1 cellular context compared by ENCODE assay signal in the genomic region with DNA sequence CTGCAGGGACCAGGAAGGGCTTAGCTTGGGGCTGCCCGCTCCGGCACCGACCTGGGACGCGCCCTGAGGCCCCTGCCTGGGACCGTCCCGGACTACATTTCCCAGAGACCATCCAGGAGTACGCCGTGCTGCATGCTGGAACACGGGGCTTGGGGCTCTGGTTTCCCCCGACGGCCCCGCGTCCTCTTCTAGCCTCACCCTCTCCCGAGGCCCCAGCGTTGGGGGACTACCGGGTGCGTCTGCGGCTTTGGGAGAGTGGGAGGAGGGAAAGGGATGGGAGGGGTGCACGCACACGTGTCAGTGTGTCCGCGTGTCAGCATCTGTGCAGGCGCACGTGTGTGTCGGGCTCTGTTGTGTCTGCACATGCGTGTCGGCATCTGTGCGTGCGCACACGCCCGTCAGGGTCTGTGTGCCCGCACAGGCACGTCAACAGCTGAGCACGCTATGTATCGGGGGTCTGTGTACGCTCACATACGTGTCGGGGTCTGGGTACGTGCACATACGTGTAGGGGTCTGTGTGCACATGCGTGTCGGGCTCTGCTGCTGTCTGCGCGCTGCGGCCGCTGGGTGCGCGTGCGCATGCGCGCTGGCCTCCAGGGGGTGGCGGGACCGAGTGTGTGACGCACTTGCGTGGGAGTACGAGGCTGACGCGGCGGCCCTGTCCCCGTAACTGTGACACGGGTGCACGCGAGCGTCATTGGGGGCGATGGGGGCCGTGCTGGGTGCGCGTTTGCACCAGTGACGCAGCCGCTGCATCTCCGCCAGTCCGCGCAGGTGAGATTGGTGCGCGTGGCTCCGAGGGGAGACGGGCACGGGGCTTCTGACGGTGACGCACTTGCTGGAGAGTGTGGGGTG.
TF ChIP-seq lines count a peak whose summit lies in the region.

Gene ZNF331, plus strand, starts transcription at position 623 of the 855 bp plus-strand sequence. CDS start 31,232 bp downstream, outside the sequence.

TF ChIP-seq in HepG2, 621 proteins besides CTCF, POLR2A, EP300 and RAD21 (continued from another document and continues in another):
- TF ChIP-seq, protein P1, sequence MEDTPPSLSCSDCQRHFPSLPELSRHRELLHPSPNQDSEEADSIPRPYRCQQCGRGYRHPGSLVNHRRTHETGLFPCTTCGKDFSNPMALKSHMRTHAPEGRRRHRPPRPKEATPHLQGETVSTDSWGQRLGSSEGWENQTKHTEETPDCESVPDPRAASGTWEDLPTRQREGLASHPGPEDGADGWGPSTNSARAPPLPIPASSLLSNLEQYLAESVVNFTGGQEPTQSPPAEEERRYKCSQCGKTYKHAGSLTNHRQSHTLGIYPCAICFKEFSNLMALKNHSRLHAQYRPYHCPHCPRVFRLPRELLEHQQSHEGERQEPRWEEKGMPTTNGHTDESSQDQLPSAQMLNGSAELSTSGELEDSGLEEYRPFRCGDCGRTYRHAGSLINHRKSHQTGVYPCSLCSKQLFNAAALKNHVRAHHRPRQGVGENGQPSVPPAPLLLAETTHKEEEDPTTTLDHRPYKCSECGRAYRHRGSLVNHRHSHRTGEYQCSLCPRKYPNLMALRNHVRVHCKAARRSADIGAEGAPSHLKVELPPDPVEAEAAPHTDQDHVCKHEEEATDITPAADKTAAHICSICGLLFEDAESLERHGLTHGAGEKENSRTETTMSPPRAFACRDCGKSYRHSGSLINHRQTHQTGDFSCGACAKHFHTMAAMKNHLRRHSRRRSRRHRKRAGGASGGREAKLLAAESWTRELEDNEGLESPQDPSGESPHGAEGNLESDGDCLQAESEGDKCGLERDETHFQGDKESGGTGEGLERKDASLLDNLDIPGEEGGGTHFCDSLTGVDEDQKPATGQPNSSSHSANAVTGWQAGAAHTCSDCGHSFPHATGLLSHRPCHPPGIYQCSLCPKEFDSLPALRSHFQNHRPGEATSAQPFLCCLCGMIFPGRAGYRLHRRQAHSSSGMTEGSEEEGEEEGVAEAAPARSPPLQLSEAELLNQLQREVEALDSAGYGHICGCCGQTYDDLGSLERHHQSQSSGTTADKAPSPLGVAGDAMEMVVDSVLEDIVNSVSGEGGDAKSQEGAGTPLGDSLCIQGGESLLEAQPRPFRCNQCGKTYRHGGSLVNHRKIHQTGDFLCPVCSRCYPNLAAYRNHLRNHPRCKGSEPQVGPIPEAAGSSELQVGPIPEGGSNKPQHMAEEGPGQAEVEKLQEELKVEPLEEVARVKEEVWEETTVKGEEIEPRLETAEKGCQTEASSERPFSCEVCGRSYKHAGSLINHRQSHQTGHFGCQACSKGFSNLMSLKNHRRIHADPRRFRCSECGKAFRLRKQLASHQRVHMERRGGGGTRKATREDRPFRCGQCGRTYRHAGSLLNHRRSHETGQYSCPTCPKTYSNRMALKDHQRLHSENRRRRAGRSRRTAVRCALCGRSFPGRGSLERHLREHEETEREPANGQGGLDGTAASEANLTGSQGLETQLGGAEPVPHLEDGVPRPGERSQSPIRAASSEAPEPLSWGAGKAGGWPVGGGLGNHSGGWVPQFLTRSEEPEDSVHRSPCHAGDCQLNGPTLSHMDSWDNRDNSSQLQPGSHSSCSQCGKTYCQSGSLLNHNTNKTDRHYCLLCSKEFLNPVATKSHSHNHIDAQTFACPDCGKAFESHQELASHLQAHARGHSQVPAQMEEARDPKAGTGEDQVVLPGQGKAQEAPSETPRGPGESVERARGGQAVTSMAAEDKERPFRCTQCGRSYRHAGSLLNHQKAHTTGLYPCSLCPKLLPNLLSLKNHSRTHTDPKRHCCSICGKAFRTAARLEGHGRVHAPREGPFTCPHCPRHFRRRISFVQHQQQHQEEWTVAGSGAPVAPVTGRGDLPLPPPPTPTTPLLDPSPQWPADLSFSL (CRISPR knock-in tag; IDR thresholded peaks at IDR 0.05), result no peak
- TF ChIP-seq ATRX (CRISPR knock-in tag; IDR thresholded peaks at IDR 0.05; ENCODE audit: borderline replicate concordance), result no peak
- no peak for TF ChIP-seq ZNF251 (CRISPR knock-in tag; IDR thresholded peaks at IDR 0.05)
- no peak for TF ChIP-seq KMT2A (CRISPR knock-in tag; IDR thresholded peaks at IDR 0.05)
- peak; percentile 42; the same call in 1 of the 2 replicates for TF ChIP-seq ZFY (CRISPR knock-in tag; IDR thresholded peaks at IDR 0.05)
- TF ChIP-seq SPEN (CRISPR knock-in tag; IDR thresholded peaks at IDR 0.05; ENCODE audit: low read depth), result peak; percentile 43
- TF ChIP-seq ZBTB43 (CRISPR knock-in tag; conservative IDR thresholded peaks at IDR 0.05), result no peak; the same call in 1 of the 2 replicates
- TF ChIP-seq ZSCAN29 (CRISPR knock-in tag; conservative IDR thresholded peaks at IDR 0.05), result no peak
- TF ChIP-seq ZNF17 (CRISPR knock-in tag; IDR thresholded peaks at IDR 0.05), result no peak
- TF ChIP-seq, protein P2, sequence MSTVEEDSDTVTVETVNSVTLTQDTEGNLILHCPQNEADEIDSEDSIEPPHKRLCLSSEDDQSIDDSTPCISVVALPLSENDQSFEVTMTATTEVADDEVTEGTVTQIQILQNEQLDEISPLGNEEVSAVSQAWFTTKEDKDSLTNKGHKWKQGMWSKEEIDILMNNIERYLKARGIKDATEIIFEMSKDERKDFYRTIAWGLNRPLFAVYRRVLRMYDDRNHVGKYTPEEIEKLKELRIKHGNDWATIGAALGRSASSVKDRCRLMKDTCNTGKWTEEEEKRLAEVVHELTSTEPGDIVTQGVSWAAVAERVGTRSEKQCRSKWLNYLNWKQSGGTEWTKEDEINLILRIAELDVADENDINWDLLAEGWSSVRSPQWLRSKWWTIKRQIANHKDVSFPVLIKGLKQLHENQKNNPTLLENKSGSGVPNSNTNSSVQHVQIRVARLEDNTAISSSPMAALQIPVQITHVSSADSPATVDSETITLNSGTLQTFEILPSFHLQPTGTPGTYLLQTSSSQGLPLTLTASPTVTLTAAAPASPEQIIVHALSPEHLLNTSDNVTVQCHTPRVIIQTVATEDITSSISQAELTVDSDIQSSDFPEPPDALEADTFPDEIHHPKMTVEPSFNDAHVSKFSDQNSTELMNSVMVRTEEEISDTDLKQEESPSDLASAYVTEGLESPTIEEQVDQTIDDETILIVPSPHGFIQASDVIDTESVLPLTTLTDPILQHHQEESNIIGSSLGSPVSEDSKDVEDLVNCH (CRISPR knock-in tag; IDR thresholded peaks at IDR 0.05), result no peak
- TF ChIP-seq RBM22 (optimal IDR thresholded peaks at IDR 0.05; ENCODE audit: low read length), result peak; percentile 55
- no peak for TF ChIP-seq SIN3B (IDR thresholded peaks at IDR 0.05; ENCODE audit: low read length)
- TF ChIP-seq ZNF292 (CRISPR knock-in tag; IDR thresholded peaks at IDR 0.05; ENCODE audit: borderline replicate concordance, low read depth), result no peak
- no peak for TF ChIP-seq TP53 (CRISPR knock-in tag; conservative IDR thresholded peaks at IDR 0.05)
- no peak for TF ChIP-seq RFX1 (IDR thresholded peaks at IDR 0.05)
- TF ChIP-seq ZBTB21 (CRISPR knock-in tag; IDR thresholded peaks at IDR 0.05), result peak; percentile 81
- TF ChIP-seq, protein P3, sequence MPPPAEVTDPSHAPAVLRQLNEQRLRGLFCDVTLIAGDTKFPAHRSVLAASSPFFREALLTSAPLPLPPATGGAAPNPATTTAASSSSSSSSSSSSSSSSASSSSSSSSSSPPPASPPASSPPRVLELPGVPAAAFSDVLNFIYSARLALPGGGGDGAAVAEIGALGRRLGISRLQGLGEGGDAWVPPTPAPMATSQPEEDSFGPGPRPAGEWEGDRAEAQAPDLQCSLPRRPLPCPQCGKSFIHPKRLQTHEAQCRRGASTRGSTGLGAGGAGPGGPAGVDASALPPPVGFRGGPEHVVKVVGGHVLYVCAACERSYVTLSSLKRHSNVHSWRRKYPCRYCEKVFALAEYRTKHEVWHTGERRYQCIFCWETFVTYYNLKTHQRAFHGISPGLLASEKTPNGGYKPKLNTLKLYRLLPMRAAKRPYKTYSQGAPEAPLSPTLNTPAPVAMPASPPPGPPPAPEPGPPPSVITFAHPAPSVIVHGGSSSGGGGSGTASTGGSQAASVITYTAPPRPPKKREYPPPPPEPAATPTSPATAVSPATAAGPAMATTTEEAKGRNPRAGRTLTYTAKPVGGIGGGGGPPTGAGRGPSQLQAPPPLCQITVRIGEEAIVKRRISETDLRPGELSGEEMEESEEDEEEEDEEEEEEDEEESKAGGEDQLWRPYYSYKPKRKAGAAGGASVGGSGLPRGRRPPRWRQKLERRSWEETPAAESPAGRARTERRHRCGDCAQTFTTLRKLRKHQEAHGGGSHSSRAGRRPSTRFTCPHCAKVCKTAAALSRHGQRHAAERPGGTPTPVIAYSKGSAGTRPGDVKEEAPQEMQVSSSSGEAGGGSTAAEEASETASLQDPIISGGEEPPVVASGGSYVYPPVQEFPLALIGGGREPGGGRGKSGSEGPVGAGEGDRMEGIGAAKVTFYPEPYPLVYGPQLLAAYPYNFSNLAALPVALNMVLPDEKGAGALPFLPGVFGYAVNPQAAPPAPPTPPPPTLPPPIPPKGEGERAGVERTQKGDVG (CRISPR knock-in tag; IDR thresholded peaks at IDR 0.05; ENCODE audit: borderline replicate concordance), result peak; percentile 78; the same call in 1 of the 2 replicates
- TF ChIP-seq CEBPB (IDR thresholded peaks at IDR 0.05; ENCODE audit: borderline replicate concordance, low read depth, low read length), result no peak
- TF ChIP-seq SNAI1 (CRISPR knock-in tag; IDR thresholded peaks at IDR 0.05; ENCODE audit: borderline replicate concordance), result no peak
- TF ChIP-seq, protein P4, sequence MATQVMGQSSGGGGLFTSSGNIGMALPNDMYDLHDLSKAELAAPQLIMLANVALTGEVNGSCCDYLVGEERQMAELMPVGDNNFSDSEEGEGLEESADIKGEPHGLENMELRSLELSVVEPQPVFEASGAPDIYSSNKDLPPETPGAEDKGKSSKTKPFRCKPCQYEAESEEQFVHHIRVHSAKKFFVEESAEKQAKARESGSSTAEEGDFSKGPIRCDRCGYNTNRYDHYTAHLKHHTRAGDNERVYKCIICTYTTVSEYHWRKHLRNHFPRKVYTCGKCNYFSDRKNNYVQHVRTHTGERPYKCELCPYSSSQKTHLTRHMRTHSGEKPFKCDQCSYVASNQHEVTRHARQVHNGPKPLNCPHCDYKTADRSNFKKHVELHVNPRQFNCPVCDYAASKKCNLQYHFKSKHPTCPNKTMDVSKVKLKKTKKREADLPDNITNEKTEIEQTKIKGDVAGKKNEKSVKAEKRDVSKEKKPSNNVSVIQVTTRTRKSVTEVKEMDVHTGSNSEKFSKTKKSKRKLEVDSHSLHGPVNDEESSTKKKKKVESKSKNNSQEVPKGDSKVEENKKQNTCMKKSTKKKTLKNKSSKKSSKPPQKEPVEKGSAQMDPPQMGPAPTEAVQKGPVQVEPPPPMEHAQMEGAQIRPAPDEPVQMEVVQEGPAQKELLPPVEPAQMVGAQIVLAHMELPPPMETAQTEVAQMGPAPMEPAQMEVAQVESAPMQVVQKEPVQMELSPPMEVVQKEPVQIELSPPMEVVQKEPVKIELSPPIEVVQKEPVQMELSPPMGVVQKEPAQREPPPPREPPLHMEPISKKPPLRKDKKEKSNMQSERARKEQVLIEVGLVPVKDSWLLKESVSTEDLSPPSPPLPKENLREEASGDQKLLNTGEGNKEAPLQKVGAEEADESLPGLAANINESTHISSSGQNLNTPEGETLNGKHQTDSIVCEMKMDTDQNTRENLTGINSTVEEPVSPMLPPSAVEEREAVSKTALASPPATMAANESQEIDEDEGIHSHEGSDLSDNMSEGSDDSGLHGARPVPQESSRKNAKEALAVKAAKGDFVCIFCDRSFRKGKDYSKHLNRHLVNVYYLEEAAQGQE (IDR thresholded peaks at IDR 0.05; ENCODE audit: borderline replicate concordance in 1 of 2, low read depth in 1 of 2, low read length in 2 of 2), result no peak
- no peak for TF ChIP-seq PAF1 (CRISPR knock-in tag; IDR thresholded peaks at IDR 0.05)
- TF ChIP-seq YEATS4 (CRISPR knock-in tag; IDR thresholded peaks at IDR 0.05; ENCODE audit: borderline replicate concordance), result no peak
- no peak for TF ChIP-seq BRCA1 (CRISPR knock-in tag; IDR thresholded peaks at IDR 0.05)
- no peak for TF ChIP-seq EZH2 (conservative IDR thresholded peaks at IDR 0.05; ENCODE audit: low read depth, low read length)
- TF ChIP-seq HIVEP1 (CRISPR knock-in tag; IDR thresholded peaks at IDR 0.05), result peak; percentile 61; the same call in 1 of the 2 replicates
- TF ChIP-seq ZNF784 (CRISPR knock-in tag; IDR thresholded peaks at IDR 0.05; ENCODE audit: borderline replicate concordance), result peak; percentile 83; the same call in 1 of the 2 replicates
- TF ChIP-seq MXD4 (CRISPR knock-in tag; IDR thresholded peaks at IDR 0.05), result no peak; the same call in 1 of the 2 replicates
- 0 out of 2 replicates have a peak, but pooled peaks have one; percentile 14 for TF ChIP-seq SIN3A (IDR thresholded peaks at IDR 0.05; ENCODE audit: borderline replicate concordance, low read depth, low read length)
- TF ChIP-seq ZNF615 (CRISPR knock-in tag; IDR thresholded peaks at IDR 0.05; ENCODE audit: borderline replicate concordance), result no peak
- TF ChIP-seq KLF12 (CRISPR knock-in tag; IDR thresholded peaks at IDR 0.05; ENCODE audit: borderline replicate concordance), result no peak
- peak; percentile 71; the same call in 1 of the 2 replicates for TF ChIP-seq PRMT3 (CRISPR knock-in tag; IDR thresholded peaks at IDR 0.05; ENCODE audit: borderline replicate concordance, low read depth)
- TF ChIP-seq JUN (CRISPR knock-in tag; IDR thresholded peaks at IDR 0.05), result 0 out of 2 replicates have a peak, but pooled peaks have one; percentile 46
- no peak for TF ChIP-seq SETDB1 (CRISPR knock-in tag; IDR thresholded peaks at IDR 0.05; ENCODE audit: borderline replicate concordance)
- TF ChIP-seq TEF (CRISPR knock-in tag; IDR thresholded peaks at IDR 0.05), result no peak
- no peak for TF ChIP-seq FLYWCH1 (CRISPR knock-in tag; IDR thresholded peaks at IDR 0.05)
- no peak for TF ChIP-seq TCF12 (IDR thresholded peaks at IDR 0.05)
- no peak for TF ChIP-seq TCF12 (CRISPR knock-in tag; IDR thresholded peaks at IDR 0.05)
- TF ChIP-seq GPN1 (CRISPR knock-in tag; IDR thresholded peaks at IDR 0.05; ENCODE audit: borderline replicate concordance), result no peak
- no peak for TF ChIP-seq ZNF337 (CRISPR knock-in tag; IDR thresholded peaks at IDR 0.05; ENCODE audit: borderline replicate concordance, low read depth)
